ENCODE assay signal across 10 cellular contexts in genomic region chr17:36931697-36932382, GRCh38. TPM values are rescaled to one million over a fixed set of nuclear protein-coding genes. Genes with fewer than 3 reads are reported as not detected.
DNase-seq lines count a peak whose midpoint lies in the region; ATAC-seq and TF ChIP-seq lines count a peak whose summit lies in the region.
"Had no signal": no experiment of that assay in that cellular context is flagged by ENCODE, and none has a peak within 500 bp of the region (broad histone marks: within the 10 kb centered on the region; RNA-seq: fewer than 3 reads in every experiment).

No MANE protein-coding gene starts in this region.

- H3K27me3 ChIP-seq in A673 (replicated peaks; ENCODE audit: insufficient read depth, low read depth, low read length, poor library complexity) = peaks cover 73% of the 10 kb centered on the region

- intact Hi-C loops in A673 (cut with micrococcal nuclease; ENCODE audit: unreplicated experiment) = no loop called here

- H3K36me3 ChIP-seq in A673 (ENCODE audit: insufficient read depth, low read length, poor library complexity, severe bottlenecking) = no peaks in the 10 kb centered on the region

- H3K4me1 Mint-ChIP-seq in activated naive CD8-positive, alpha-beta T cell treated with anti-CD3 and anti-CD28 coated beads, Interleukin-2, amount 10 ng/mL, durations not matched to agents 7 days and 5 days = peaks cover 37% of the 10 kb centered on the region

- no TSS peak for BruUV-seq in A673 (replicated peaks; lab: Mats Ljungman, UMichigan)

- no peak overlapping the region for H3K27ac ChIP-seq in A673 (ENCODE audit: low read depth, low read length, poor library complexity, severe bottlenecking)

- peak overlapping the region; percentile 79 for H3K4me3 Mint-ChIP-seq in activated naive CD8-positive, alpha-beta T cell treated with anti-CD3 and anti-CD28 coated beads, Interleukin-2, amount 10 ng/mL, durations not matched to agents 7 days and 5 days

- H3K9me3 ChIP-seq in A673 (ENCODE audit: low read depth, low read length, poor library complexity, severe bottlenecking) = no peaks in the 10 kb centered on the region

- H3K36me3 Mint-ChIP-seq in activated naive CD8-positive, alpha-beta T cell treated with anti-CD3 and anti-CD28 coated beads, Interleukin-2, amount 10 ng/mL, durations not matched to agents 7 days and 5 days = peaks cover 2% of the 10 kb centered on the region

- TF ChIP-seq CTCF in A673 (conservative IDR thresholded peaks at IDR 0.05; ENCODE audit: low read depth, low read length) = no peak
- no peak for TF ChIP-seq CTCF in GM13977 (IDR thresholded peaks at IDR 0.05; ENCODE audit: extremely low read depth, insufficient read depth, missing control alignments)

- no peaks in the 10 kb centered on the region for H3K9me3 Mint-ChIP-seq in activated naive CD8-positive, alpha-beta T cell treated with anti-CD3 and anti-CD28 coated beads, Interleukin-2, amount 10 ng/mL, durations not matched to agents 7 days and 5 days

- DNase-seq in A673 (ENCODE audit: low spot score) = no peak
- peak; percentile 37 for DNase-seq in GM13977 (ENCODE audit: low spot score)
- no peak for DNase-seq in activated naive CD8-positive, alpha-beta T cell treated with anti-CD3 and anti-CD28 coated beads, Interleukin-2, amount 10 ng/mL, durations not matched to agents 7 days and 5 days
- peak; percentile 47 for DNase-seq in mesenteric fat pad (ENCODE audit: low spot score)
- DNase-seq in hepatic stellate cell (ENCODE audit: low spot score) = no peak
- DNase-seq in GM19238 (ENCODE audit: insufficient read length, low spot score) = no peak
- no peak for DNase-seq in DMS 273 treated with DMSO at 0.1 percent for 48 hours (lab: John Stamatoyannopoulos, UW)
- DNase-seq: activated CD4-positive, CD25-positive, alpha-beta regulatory T cell; stimulated activated CD4-positive, alpha-beta T cell treated with anti-CD3 and anti-CD28 coated beads, Interleukin-4, amount 100 ng/mL, for 24 hours had no signal

- POLR2A ChIA-PET in A673 (lab: Charles Lee; ENCODE audit: low non-redundant PET) = no interaction called here
- POLR2A ChIA-PET in activated naive CD8-positive, alpha-beta T cell treated with anti-CD3 and anti-CD28 coated beads, Interleukin-2, amount 10 ng/mL, durations not matched to agents 7 days and 5 days (lab: Charles Lee) = interaction anchor here (1.4 kb wide), 1 partner anchor 12 kb away, joined by 6 read pairs; no protein-coding TSS in a partner anchor

- H3K27ac Mint-ChIP-seq in activated naive CD8-positive, alpha-beta T cell treated with anti-CD3 and anti-CD28 coated beads, Interleukin-2, amount 10 ng/mL, durations not matched to agents 7 days and 5 days = peak overlapping the region; percentile 4

- peaks cover 16% of the 10 kb centered on the region for H3K4me1 ChIP-seq in A673 (ENCODE audit: insufficient read depth, low read length, poor library complexity, severe bottlenecking)

- H3K27me3 Mint-ChIP-seq in activated naive CD8-positive, alpha-beta T cell treated with anti-CD3 and anti-CD28 coated beads, Interleukin-2, amount 10 ng/mL, durations not matched to agents 7 days and 5 days = peaks cover 92% of the 10 kb centered on the region

- CTCF ChIA-PET in A673 (lab: Charles Lee) = no interaction called here

- no peak for ATAC-seq in activated naive CD8-positive, alpha-beta T cell treated with anti-CD3 and anti-CD28 coated beads, Interleukin-2, amount 10 ng/mL, durations not matched to agents 7 days and 5 days (ENCODE audit: low read depth)
- ATAC-seq in HG02642 (IDR thresholded peaks at IDR 0.05; ENCODE audit: poor library complexity, unreplicated experiment) = no peak

- in situ Hi-C loops in GM13977 (cut with MboI; ENCODE audit: low pct_unique_long_range_greater_than_20kb, low sequenced_read_pairs, unreplicated experiment) = no loop called here

- peak overlapping the region; percentile 23 for H3K4me3 ChIP-seq in A673 (ENCODE audit: low read depth, low read length, poor library complexity, severe bottlenecking)

RNA-seq across cellular contexts. Expression of gene LHX1, which starts 5.4 kb away (rescaled TPM):
- total RNA-seq in A673 (2021) (not detected in 2 replicates), mesenteric fat pad (not detected)
- not detected for total RNA-seq in activated naive CD8-positive, alpha-beta T cell treated with anti-CD3 and anti-CD28 coated beads, Interleukin-2, amount 10 ng/mL, durations not matched to agents 7 days and 5 days

RNA-seq across cellular contexts. Expression of gene AATF, which starts 16.9 kb away (rescaled TPM):
- total RNA-seq in A673 (2021) = 51.3 and 54.7 TPM in 2 replicates
- total RNA-seq in activated naive CD8-positive, alpha-beta T cell treated with anti-CD3 and anti-CD28 coated beads, Interleukin-2, amount 10 ng/mL, durations not matched to agents 7 days and 5 days = 10 to 100 TPM; 67.1 to 71.6 TPM
- total RNA-seq in mesenteric fat pad = 42.3 TPM

Comparison
In these comparisons a context has a peak if more than half of its experiments do, and no peak if none do; other contexts are left out.
1. DNase-seq: peak in GM13977 (single experiment) and mesenteric fat pad (single experiment); none in A673 (single experiment), activated naive CD8-positive, alpha-beta T cell treated with anti-CD3 and anti-CD28 coated beads, Interleukin-2, amount 10 ng/mL, durations not matched to agents 7 days and 5 days (single experiment), hepatic stellate cell (single experiment), GM19238 (single experiment) and DMS 273 treated with DMSO at 0.1 percent for 48 hours (single experiment).